In the genomic region with DNA sequence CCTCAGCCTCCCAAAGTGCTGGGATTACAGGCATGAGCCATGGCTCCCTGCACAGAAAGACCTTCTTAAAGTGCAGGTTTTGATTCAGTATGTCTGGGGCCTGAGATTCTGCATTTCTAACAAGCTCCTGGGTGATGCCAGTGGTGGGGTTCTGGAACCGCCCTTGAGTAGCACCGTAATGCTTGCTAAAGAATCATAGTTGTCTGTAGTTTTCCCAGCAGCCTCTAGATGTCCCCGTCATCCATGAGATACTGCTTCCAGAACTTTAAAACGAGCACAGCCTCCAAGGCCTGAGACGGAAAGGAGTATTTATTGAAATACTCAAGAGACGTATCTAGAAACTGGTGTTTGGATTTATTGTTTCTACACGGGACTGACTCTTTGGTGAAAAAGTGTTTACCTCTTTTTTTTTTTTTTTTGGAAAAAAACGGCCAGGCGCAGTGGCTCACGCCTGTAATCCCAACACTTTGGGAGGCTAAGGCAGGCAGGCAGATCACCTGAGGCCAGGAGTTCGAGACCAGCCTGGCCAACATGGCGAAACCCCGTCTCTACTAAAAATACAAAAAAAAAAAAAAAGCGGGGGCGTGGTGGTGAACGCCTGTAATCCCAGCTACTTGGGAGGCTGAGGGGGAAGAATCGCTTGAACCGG, we compare ENCODE assay signal across 8 cellular contexts. TPM values are rescaled to one million over a fixed set of nuclear protein-coding genes. Genes with fewer than 3 reads are reported as not detected.
A peak's percentile ranks its signal among the peaks of the same experiment; 100 is the strongest.
DNase-seq lines count a peak whose midpoint lies in the region; ATAC-seq and TF ChIP-seq lines count a peak whose summit lies in the region.

No MANE protein-coding gene starts in this region.

- H3K27ac ChIP-seq in parathyroid adenoma, result no peak overlapping the region

- peaks cover 5% of the 10 kb centered on the region for H4K20me1 ChIP-seq in Loucy (ENCODE audit: insufficient read depth, low read length, poor library complexity, severe bottlenecking)

- H2AFZ ChIP-seq in Loucy (ENCODE audit: low read length) (no peak overlapping the region), parathyroid adenoma (no peak overlapping the region)

- no peak overlapping the region for H3K4me3 ChIP-seq in Loucy (ENCODE audit: low read length, poor library complexity, severe bottlenecking)
- no peak overlapping the region for H3K4me3 ChIP-seq in parathyroid adenoma (ENCODE audit: low read depth, low read length)

- H3K36me3 ChIP-seq in Loucy (ENCODE audit: insufficient read depth, low read length) (no peaks in the 10 kb centered on the region), parathyroid adenoma (ENCODE audit: control insufficient read depth, insufficient read depth, low read length) (no peaks in the 10 kb centered on the region)

- intact Hi-C loops in Right ventricle myocardium inferior (cut with DNase I) (loop anchor here (2.0 kb wide), 2 partner anchors 114 to 218 kb away; no protein-coding TSS in a partner anchor), cardiac septum (cut with DNase I) (loop anchor here (2.0 kb wide), 1 partner anchor 42 kb away; no protein-coding TSS in a partner anchor)

- H3F3A ChIP-seq in Loucy (ENCODE audit: low read depth), result no peaks in the 10 kb centered on the region

- H3K4me1 ChIP-seq in Loucy (ENCODE audit: insufficient read depth, low read length, poor library complexity, severe bottlenecking), result peaks cover 15% of the 10 kb centered on the region
- H3K4me1 ChIP-seq in parathyroid adenoma, result no peaks in the 10 kb centered on the region

- H3K27me3 ChIP-seq in Loucy (ENCODE audit: insufficient read depth, low read length, poor library complexity, severe bottlenecking), result no peaks in the 10 kb centered on the region
- H3K27me3 ChIP-seq in parathyroid adenoma (ENCODE audit: control insufficient read depth, insufficient read depth, low read length), result no peaks in the 10 kb centered on the region

- TF ChIP-seq CTCF in Loucy (conservative IDR thresholded peaks at IDR 0.05; ENCODE audit: low read length) (peak; percentile 76), parathyroid adenoma (IDR thresholded peaks at IDR 0.05) (peak; percentile 44)

- no peak overlapping the region for H3K9ac ChIP-seq in Loucy (ENCODE audit: low read depth, low read length, poor library complexity, severe bottlenecking)
- no peak overlapping the region for H3K9ac ChIP-seq in parathyroid adenoma

- H3K9me3 ChIP-seq in Loucy (ENCODE audit: insufficient read depth, low read depth, low read length) (no peaks in the 10 kb centered on the region), parathyroid adenoma (ENCODE audit: control insufficient read depth, low read length) (no peaks in the 10 kb centered on the region)

- H3K4me2 ChIP-seq in Loucy (ENCODE audit: low read depth, low read length, poor library complexity, severe bottlenecking) (no peak overlapping the region), parathyroid adenoma (ENCODE audit: low read length) (no peak overlapping the region)

- H3K79me2 ChIP-seq in Loucy (ENCODE audit: insufficient read depth, low read length) (peaks cover 20% of the 10 kb centered on the region), parathyroid adenoma (peaks cover 5% of the 10 kb centered on the region)

- H3K9me2 ChIP-seq in Loucy (replicated peaks; ENCODE audit: low read depth, low read length), result no peaks in the 10 kb centered on the region

- DNase-seq in Right ventricle myocardium inferior (ENCODE audit: missing footprints), result no peak
- no peak for DNase-seq in cardiac septum (ENCODE audit: low spot score)
- DNase-seq in activated naive CD4-positive, alpha-beta T cell treated with Interleukin-2 at 50 U/mL for 16 hours, result peak; percentile 37
- DNase-seq in germinal center (ENCODE audit: low spot score), result peak; percentile 62

- ATAC-seq in Right ventricle myocardium inferior (peak; percentile 36), HG02840 (IDR thresholded peaks at IDR 0.05; ENCODE audit: low FRiP score, unreplicated experiment) (no peak)

TF ChIP-seq in PFSK-1, 5 proteins besides CTCF, POLR2A, EP300 and RAD21:
- peak; percentile 18; the same call in 1 of the 2 replicates for TF ChIP-seq POLR2AphosphoS5 (IDR thresholded peaks at IDR 0.05; ENCODE audit: low read depth, low read length)
- TF ChIP-seq, protein P1, sequence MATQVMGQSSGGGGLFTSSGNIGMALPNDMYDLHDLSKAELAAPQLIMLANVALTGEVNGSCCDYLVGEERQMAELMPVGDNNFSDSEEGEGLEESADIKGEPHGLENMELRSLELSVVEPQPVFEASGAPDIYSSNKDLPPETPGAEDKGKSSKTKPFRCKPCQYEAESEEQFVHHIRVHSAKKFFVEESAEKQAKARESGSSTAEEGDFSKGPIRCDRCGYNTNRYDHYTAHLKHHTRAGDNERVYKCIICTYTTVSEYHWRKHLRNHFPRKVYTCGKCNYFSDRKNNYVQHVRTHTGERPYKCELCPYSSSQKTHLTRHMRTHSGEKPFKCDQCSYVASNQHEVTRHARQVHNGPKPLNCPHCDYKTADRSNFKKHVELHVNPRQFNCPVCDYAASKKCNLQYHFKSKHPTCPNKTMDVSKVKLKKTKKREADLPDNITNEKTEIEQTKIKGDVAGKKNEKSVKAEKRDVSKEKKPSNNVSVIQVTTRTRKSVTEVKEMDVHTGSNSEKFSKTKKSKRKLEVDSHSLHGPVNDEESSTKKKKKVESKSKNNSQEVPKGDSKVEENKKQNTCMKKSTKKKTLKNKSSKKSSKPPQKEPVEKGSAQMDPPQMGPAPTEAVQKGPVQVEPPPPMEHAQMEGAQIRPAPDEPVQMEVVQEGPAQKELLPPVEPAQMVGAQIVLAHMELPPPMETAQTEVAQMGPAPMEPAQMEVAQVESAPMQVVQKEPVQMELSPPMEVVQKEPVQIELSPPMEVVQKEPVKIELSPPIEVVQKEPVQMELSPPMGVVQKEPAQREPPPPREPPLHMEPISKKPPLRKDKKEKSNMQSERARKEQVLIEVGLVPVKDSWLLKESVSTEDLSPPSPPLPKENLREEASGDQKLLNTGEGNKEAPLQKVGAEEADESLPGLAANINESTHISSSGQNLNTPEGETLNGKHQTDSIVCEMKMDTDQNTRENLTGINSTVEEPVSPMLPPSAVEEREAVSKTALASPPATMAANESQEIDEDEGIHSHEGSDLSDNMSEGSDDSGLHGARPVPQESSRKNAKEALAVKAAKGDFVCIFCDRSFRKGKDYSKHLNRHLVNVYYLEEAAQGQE (IDR thresholded peaks at IDR 0.05; ENCODE audit: insufficient read depth in 1 of 2, low read depth in 2 of 2, low read length in 2 of 2), result no peak
- no peak for TF ChIP-seq FOXP2 (optimal IDR thresholded peaks at IDR 0.05; ENCODE audit: borderline replicate concordance, extremely low read depth, extremely low read length, insufficient read depth)
- no peak for TF ChIP-seq TAF1 (IDR thresholded peaks at IDR 0.05; ENCODE audit: borderline replicate concordance, insufficient read depth, low read length)

RNA-seq across cellular contexts. Expression of gene TOR3A, which starts 2.6 kb away (rescaled TPM):
- 11.3 TPM for total RNA-seq in Right ventricle myocardium inferior
- 8.7 TPM for total RNA-seq in cardiac septum
- polyA plus RNA-seq in PFSK-1 (2012; ENCODE audit: insufficient read length, low read depth), result 41.0 TPM

RNA-seq across cellular contexts. Expression of gene FAM20B, which starts 53.5 kb away (rescaled TPM):
- total RNA-seq in Right ventricle myocardium inferior (60.1 TPM), cardiac septum (54.6 TPM)
- 7.1 TPM for polyA plus RNA-seq in PFSK-1 (2012; ENCODE audit: insufficient read length, low read depth)

Comparison
In these comparisons a context has a peak if more than half of its experiments do, and no peak if none do; other contexts are left out.
1. DNase-seq: peak in activated naive CD4-positive, alpha-beta T cell treated with Interleukin-2 at 50 U/mL for 16 hours (single experiment) and germinal center (single experiment); none in Right ventricle myocardium inferior (single experiment) and cardiac septum (single experiment).